1 cellular context compared by ENCODE assay signal in the genomic region with DNA sequence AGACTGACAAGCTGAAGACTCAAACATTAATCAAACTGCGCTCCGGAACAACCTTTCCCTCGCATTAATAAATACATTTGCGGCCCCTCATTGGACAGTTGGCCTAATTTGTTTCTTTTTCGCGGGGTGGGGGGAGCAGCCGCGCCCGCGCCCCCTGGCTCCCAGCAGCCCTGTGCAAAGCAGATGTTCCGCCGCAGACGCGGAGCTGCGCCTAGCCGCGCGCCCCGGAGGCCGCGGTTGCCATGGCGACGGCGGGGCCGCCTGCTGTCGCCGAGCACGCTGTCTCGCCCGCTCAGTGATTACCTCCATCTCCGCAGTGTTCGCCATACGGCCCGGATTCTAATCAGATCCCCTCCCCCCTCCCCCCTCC.
TF ChIP-seq lines count a peak whose summit lies in the region.

No MANE protein-coding gene starts in this region.

TF ChIP-seq in K562, 482 proteins besides CTCF, POLR2A, EP300 and RAD21 (continued from another document):
- TF ChIP-seq, protein P1, sequence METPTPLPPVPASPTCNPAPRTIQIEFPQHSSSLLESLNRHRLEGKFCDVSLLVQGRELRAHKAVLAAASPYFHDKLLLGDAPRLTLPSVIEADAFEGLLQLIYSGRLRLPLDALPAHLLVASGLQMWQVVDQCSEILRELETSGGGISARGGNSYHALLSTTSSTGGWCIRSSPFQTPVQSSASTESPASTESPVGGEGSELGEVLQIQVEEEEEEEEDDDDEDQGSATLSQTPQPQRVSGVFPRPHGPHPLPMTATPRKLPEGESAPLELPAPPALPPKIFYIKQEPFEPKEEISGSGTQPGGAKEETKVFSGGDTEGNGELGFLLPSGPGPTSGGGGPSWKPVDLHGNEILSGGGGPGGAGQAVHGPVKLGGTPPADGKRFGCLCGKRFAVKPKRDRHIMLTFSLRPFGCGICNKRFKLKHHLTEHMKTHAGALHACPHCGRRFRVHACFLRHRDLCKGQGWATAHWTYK (CRISPR knock-in tag; IDR thresholded peaks at IDR 0.05): no peak
- TF ChIP-seq HNRNPLL (IDR thresholded peaks at IDR 0.05; ENCODE audit: low read depth, low read length, poor library complexity, severe bottlenecking): peak; percentile 80
- no peak for TF ChIP-seq HMGN3 (IDR thresholded peaks at IDR 0.05; ENCODE audit: borderline replicate concordance, extremely low read depth, insufficient read length, low read depth, low read length)
- TF ChIP-seq RFX1 (IDR thresholded peaks at IDR 0.05): peak; percentile 91
- peak; percentile 65 for TF ChIP-seq HNRNPK (IDR thresholded peaks at IDR 0.05; ENCODE audit: low read depth, low read length, poor library complexity, severe bottlenecking)
- no peak for TF ChIP-seq POLR2H (tag; IDR thresholded peaks at IDR 0.05; ENCODE audit: low read depth)
- no peak for TF ChIP-seq CEBPZ (IDR thresholded peaks at IDR 0.05; ENCODE audit: borderline replicate concordance, low read depth, low read length)
- TF ChIP-seq NFE2L1 (tag; IDR thresholded peaks at IDR 0.05; ENCODE audit: borderline replicate concordance, low read depth): no peak
- TF ChIP-seq, protein P2, sequence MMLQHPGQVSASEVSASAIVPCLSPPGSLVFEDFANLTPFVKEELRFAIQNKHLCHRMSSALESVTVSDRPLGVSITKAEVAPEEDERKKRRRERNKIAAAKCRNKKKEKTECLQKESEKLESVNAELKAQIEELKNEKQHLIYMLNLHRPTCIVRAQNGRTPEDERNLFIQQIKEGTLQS (IDR thresholded peaks at IDR 0.05): no peak
- TF ChIP-seq, protein P2 (CRISPR knock-in tag; conservative IDR thresholded peaks at IDR 0.05): no peak
- TF ChIP-seq IFI16 (CRISPR knock-in tag; IDR thresholded peaks at IDR 0.05): no peak
- peak in 1 of 3 experiments; percentile 32 for TF ChIP-seq YY1 (IDR thresholded peaks at IDR 0.05; ENCODE audit: borderline replicate concordance in 1 of 3, control insufficient read depth in 1 of 3, extremely low read depth in 1 of 3, insufficient read depth in 3 of 3, insufficient read length in 1 of 3, insufficient replicate concordance in 2 of 3, low read depth in 1 of 3, low read length in 2 of 3)
- TF ChIP-seq HOXB6 (CRISPR knock-in tag; IDR thresholded peaks at IDR 0.05; ENCODE audit: borderline replicate concordance): no peak
- no peak for TF ChIP-seq ZNF232 (CRISPR knock-in tag; IDR thresholded peaks at IDR 0.05)
- no peak for TF ChIP-seq BACH1 (tag; IDR thresholded peaks at IDR 0.05)
- no peak for TF ChIP-seq RFX7 (CRISPR knock-in tag; IDR thresholded peaks at IDR 0.05)
- no peak for TF ChIP-seq ZNF239 (CRISPR knock-in tag; IDR thresholded peaks at IDR 0.05)
- no peak for TF ChIP-seq TRIM28 (IDR thresholded peaks at IDR 0.05)
- TF ChIP-seq E2F6 (IDR thresholded peaks at IDR 0.05; ENCODE audit: borderline replicate concordance in 1 of 2, extremely low read depth in 1 of 2, insufficient read depth in 1 of 2, insufficient read length in 1 of 2, low read depth in 1 of 2, low read length in 1 of 2, poor library complexity in 1 of 2, severe bottlenecking in 1 of 2): peak; percentile 39 to 52
- TF ChIP-seq ZNF217 (CRISPR knock-in tag; IDR thresholded peaks at IDR 0.05): no peak
- no peak for TF ChIP-seq RBM15 (IDR thresholded peaks at IDR 0.05; ENCODE audit: insufficient read depth, low read length)
